ENCODE assay signal across 14 cellular contexts in the genomic region with DNA sequence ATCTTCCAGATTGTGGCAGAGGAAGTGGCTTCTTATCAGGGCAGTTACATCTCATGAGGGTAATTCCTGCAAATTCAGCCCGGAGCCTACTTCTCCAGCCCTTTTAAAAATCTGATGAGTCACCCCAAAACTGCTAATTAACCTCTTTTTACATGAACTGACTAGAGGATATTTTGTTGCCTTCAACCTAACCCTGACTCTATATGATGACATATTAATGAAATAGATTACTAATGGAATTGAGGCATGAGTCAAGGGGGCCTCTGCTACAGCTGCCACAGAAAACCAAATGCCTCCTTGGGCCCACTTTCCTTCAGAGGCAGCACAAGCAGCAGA.
DNase-seq lines count a peak whose midpoint lies in the region; ATAC-seq and TF ChIP-seq lines count a peak whose summit lies in the region.
"Had no signal": no experiment of that assay in that cellular context is flagged by ENCODE, and none has a peak within 500 bp of the region (broad histone marks: within the 10 kb centered on the region; RNA-seq: fewer than 3 reads in every experiment).

No MANE protein-coding gene starts in this region.

- BruUV-seq in mammary epithelial cell (replicated peaks; lab: Mats Ljungman, UMichigan), result no TSS peak
- BruUV-seq in MCF 10A (replicated peaks; lab: Mats Ljungman, UMichigan), result no TSS peak

- no peak overlapping the region for H3K27ac Mint-ChIP-seq in MCF 10A (ENCODE audit: low read depth, unreplicated experiment)
- H3K27ac Mint-ChIP-seq in CD14-positive monocyte, result no peak overlapping the region

- no peak overlapping the region for H2AFZ ChIP-seq in mammary epithelial cell (ENCODE audit: low read depth, low read length)

- H3K4me1 Mint-ChIP-seq in MCF 10A (ENCODE audit: insufficient read depth, unreplicated experiment) (peaks cover 10% of the 10 kb centered on the region), CD14-positive monocyte (peaks cover 6% of the 10 kb centered on the region)

- in situ Hi-C loops in mammary epithelial cell (cut with MboI; ENCODE audit: low sequenced_read_pairs in 2 of 2), result loop anchor here in 1 of 2 donors (10.0 kb wide), 1 partner anchor 123 kb away; no protein-coding TSS in a partner anchor

- no peaks in the 10 kb centered on the region for H3K79me2 ChIP-seq in mammary epithelial cell (ENCODE audit: insufficient read depth, low read length)

- TF ChIP-seq CTCF in mammary epithelial cell (conservative IDR thresholded peaks at IDR 0.05 in 1 of 2, IDR thresholded peaks at IDR 0.05 in 1 of 2; ENCODE audit: extremely low read depth in 1 of 2, insufficient read depth in 1 of 2, low read depth in 1 of 2, low read length in 2 of 2), result no peak
- TF ChIP-seq CTCF in MCF 10A (IDR thresholded peaks at IDR 0.05; ENCODE audit: unreplicated experiment), result no peak
- TF ChIP-seq CTCF in fibroblast of the aortic adventitia (IDR thresholded peaks at IDR 0.05; ENCODE audit: insufficient read depth, low read length), result no peak
- TF ChIP-seq CTCF in CD14-positive monocyte (IDR thresholded peaks at IDR 0.05), result no peak

- H3K9me3 Mint-ChIP-seq in MCF 10A (ENCODE audit: unreplicated experiment) (no peaks in the 10 kb centered on the region), CD14-positive monocyte (no peaks in the 10 kb centered on the region)

- no peaks in the 10 kb centered on the region for H3K36me3 Mint-ChIP-seq in MCF 10A (ENCODE audit: insufficient read depth, unreplicated experiment)
- no peaks in the 10 kb centered on the region for H3K36me3 Mint-ChIP-seq in CD14-positive monocyte

- no peak overlapping the region for H3K9ac ChIP-seq in mammary epithelial cell (ENCODE audit: insufficient read depth, low read length)

- no peaks in the 10 kb centered on the region for H3K36me3 ChIP-seq in mammary epithelial cell (ENCODE audit: insufficient read depth, low read length)
- H3K36me3 ChIP-seq: HAP-1, lower lobe of right lung, WERI-Rb-1 had no signal

- H3K4me2 ChIP-seq in mammary epithelial cell (ENCODE audit: insufficient read depth, low read depth, low read length), result no peak overlapping the region

- dilution Hi-C loops in mammary epithelial cell (cut with HindIII; ENCODE audit: low sequenced_read_pairs), result no loop called here

- H3K4me3 Mint-ChIP-seq in MCF 10A (ENCODE audit: unreplicated experiment) (no peak overlapping the region), CD14-positive monocyte (no peak overlapping the region)

- 0% methylated on average over 1 of the region's 1 CpG for WGBS in mammary epithelial cell (ENCODE audit: low coverage, missing lambda C conversion rate)

- H3K4me1 ChIP-seq in mammary epithelial cell (ENCODE audit: insufficient read depth, low read length), result peaks cover 11% of the 10 kb centered on the region
- H3K4me1 ChIP-seq: HAP-1, lower lobe of right lung had no signal

- H3K27me3 ChIP-seq in mammary epithelial cell (ENCODE audit: insufficient read depth, low read length), result no peaks in the 10 kb centered on the region

- peak; percentile 32 for DNase-seq in mammary epithelial cell
- no peak for DNase-seq in MCF 10A (ENCODE audit: unreplicated experiment)
- peak; percentile 5 for DNase-seq in NCI-H226
- peak; percentile 1 for DNase-seq in fibroblast of the aortic adventitia (ENCODE audit: low read depth)
- no peak for DNase-seq in CD14-positive monocyte (ENCODE audit: low spot score)
- no peak for DNase-seq in GM19238 (ENCODE audit: insufficient read length, low spot score)
- DNase-seq: C1 segment of cervical spinal cord, hypothalamus, lower lobe of right lung, NCI-H774 had no signal

- no peak overlapping the region for H3K4me3 ChIP-seq in mammary epithelial cell (replicated peaks in 1 of 3; ENCODE audit: insufficient read depth in 1 of 3, low read depth in 2 of 3, low read length in 3 of 3)
- no peak overlapping the region for H3K4me3 ChIP-seq in fibroblast of the aortic adventitia (ENCODE audit: low read depth, low read length)
- H3K4me3 ChIP-seq: HAP-1, lower lobe of right lung had no signal

- no peaks in the 10 kb centered on the region for H3K9me3 ChIP-seq in mammary epithelial cell (replicated peaks; ENCODE audit: insufficient read depth, low read length)
- H3K9me3 ChIP-seq: HAP-1, lower lobe of right lung had no signal

- ATAC-seq in GM19324 (IDR thresholded peaks at IDR 0.05; ENCODE audit: low FRiP score, unreplicated experiment), result no peak
- no peak for ATAC-seq in GM18909 (IDR thresholded peaks at IDR 0.05; ENCODE audit: poor library complexity, unreplicated experiment)

- CTCF ChIA-PET in mammary epithelial cell (lab: Charles Lee; ENCODE audit: low non-redundant PET), result interaction anchor here (2.0 kb wide), 1 partner anchor 116 kb away, joined by 6 read pairs; no protein-coding TSS in a partner anchor
- CTCF ChIA-PET in MCF 10A (lab: Yijun Ruan, JAX), result interaction anchor here (0.6 to 2.5 kb wide), 55 partner anchors 9 to 1238 kb away, joined by 3 to 138 read pairs (median 5); no protein-coding TSS in a partner anchor

- intact Hi-C loops in mammary epithelial cell (cut with micrococcal nuclease), result loop anchor here (1.0 to 10.0 kb wide), 5 partner anchors 56 to 591 kb away; a partner anchor contains a TSS
- intact Hi-C loops in MCF 10A (cut with micrococcal nuclease), result loop anchor here (5.0 kb wide), 1 partner anchor 211 kb away; no protein-coding TSS in a partner anchor
- intact Hi-C loops in CD14-positive monocyte (cut with micrococcal nuclease), result loop anchor here in 1 of 2 donors (5.0 kb wide), 1 partner anchor 116 kb away; no protein-coding TSS in a partner anchor

- H3K27me3 Mint-ChIP-seq in MCF 10A (ENCODE audit: insufficient read depth, unreplicated experiment) (no peaks in the 10 kb centered on the region), CD14-positive monocyte (ENCODE audit: low read depth in 3 of 3) (peaks cover 0 to 2% (median 2%) of the 10 kb centered on the region in 3 donors)

- POLR2A ChIA-PET in MCF 10A (lab: Yijun Ruan, JAX), result interaction anchor here (0.8 to 1.7 kb wide), 5 partner anchors 21 to 116 kb away, joined by 3 to 10 read pairs (median 5); no protein-coding TSS in a partner anchor

- H3K27ac ChIP-seq in mammary epithelial cell (ENCODE audit: insufficient read depth, low read depth, low read length), result no peak overlapping the region
- H3K27ac ChIP-seq: lower lobe of right lung, WERI-Rb-1 had no signal

- H4K20me1 ChIP-seq in mammary epithelial cell (ENCODE audit: insufficient read depth, low read length), result no peaks in the 10 kb centered on the region

Comparison
In these comparisons a context has a peak if more than half of its experiments do, and no peak if none do; other contexts are left out.
1. DNase-seq: peak in mammary epithelial cell (single experiment), NCI-H226 (single experiment) and fibroblast of the aortic adventitia (single experiment); none in MCF 10A (single experiment), CD14-positive monocyte (single experiment) and GM19238 (single experiment).